13 cellular contexts compared by ENCODE assay signal in the genomic region with DNA sequence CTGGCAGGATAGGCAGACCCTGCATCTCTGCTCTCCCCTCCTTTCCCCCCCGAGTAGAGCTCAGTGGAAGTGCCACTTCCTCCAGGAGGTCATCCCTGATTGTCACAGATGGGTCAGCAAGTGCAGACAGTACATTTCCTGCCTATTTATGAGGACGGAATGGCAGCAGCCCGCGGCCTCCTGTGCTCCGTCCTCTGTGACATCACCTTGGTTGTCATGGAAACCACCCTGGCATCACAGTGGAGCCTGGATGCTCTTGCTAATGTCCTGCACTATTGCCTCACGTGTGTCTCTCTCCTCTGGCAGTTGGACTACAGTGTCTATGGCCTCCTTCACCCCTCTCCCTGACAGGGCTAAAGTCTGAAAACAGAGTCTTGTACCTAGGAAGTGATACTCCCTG.
A peak's percentile ranks its signal among the peaks of the same experiment; 100 is the strongest.
DNase-seq lines count a peak whose midpoint lies in the region; ATAC-seq, FAIRE-seq and TF ChIP-seq lines count a peak whose summit lies in the region.
"Had no signal": no experiment of that assay in that cellular context is flagged by ENCODE, and none has a peak within 500 bp of the region (broad histone marks: within the 10 kb centered on the region; RNA-seq: fewer than 3 reads in every experiment).

No MANE protein-coding gene starts in this region.

- no peaks in the 10 kb centered on the region for H3K27me3 Mint-ChIP-seq in H9 (ENCODE audit: low read depth)
- H3K27me3 Mint-ChIP-seq: T-cell had no signal

- H2BK120ac ChIP-seq in H9 (ENCODE audit: low read depth, low read length, poor library complexity, severe bottlenecking) = no peak overlapping the region

- H3K27me3 ChIP-seq in Karpas-422 (ENCODE audit: low read length) = no peaks in the 10 kb centered on the region
- no peaks in the 10 kb centered on the region for H3K27me3 ChIP-seq in H9 (ENCODE audit: insufficient read depth, low read length)

- H3K9me2 ChIP-seq in Karpas-422 (replicated peaks; ENCODE audit: insufficient read depth, low read length) = no peaks in the 10 kb centered on the region

- H3K79me2 ChIP-seq in Karpas-422 (ENCODE audit: low read length) (no peaks in the 10 kb centered on the region), H9 (ENCODE audit: insufficient read depth, low read length) (no peaks in the 10 kb centered on the region)

- H3K27ac ChIP-seq in Karpas-422 (ENCODE audit: low read length) = no peak overlapping the region
- no peak overlapping the region for H3K27ac ChIP-seq in H9 (ENCODE audit: insufficient read length, low read depth, low read length)
- H3K27ac ChIP-seq: C4-2B, KMS-11 had no signal

- H3K27ac Mint-ChIP-seq in H9 = peak overlapping the region in 1 of 3 experiments; percentile 64; a peak in 2 of 7 replicates
- H3K27ac Mint-ChIP-seq: T-cell had no signal

- H3K9ac ChIP-seq in Karpas-422 (ENCODE audit: low read length) = no peak overlapping the region
- no peak overlapping the region for H3K9ac ChIP-seq in H9 (ENCODE audit: extremely low read depth, insufficient read length, low read length)
- H3K9ac ChIP-seq: KMS-11 had no signal

- no peak overlapping the region for H4K5ac ChIP-seq in H9 (ENCODE audit: insufficient read length, low read depth, low read length)

- H3K18ac ChIP-seq in H9 (ENCODE audit: insufficient read length, low read depth, low read length) = no peak overlapping the region

- H2AK5ac ChIP-seq in H9 (ENCODE audit: insufficient read length, low read length) = no peak overlapping the region

- no peak overlapping the region for H4K8ac ChIP-seq in H9 (replicated peaks; ENCODE audit: insufficient read length, low read depth, low read length)

- H2BK15ac ChIP-seq in H9 (ENCODE audit: low read depth, low read length) = no peak overlapping the region

- H3K9me3 Mint-ChIP-seq in H9 = no peaks in the 10 kb centered on the region
- H3K9me3 Mint-ChIP-seq: T-cell had no signal

- no peak for TF ChIP-seq CTCF in H9 (conservative IDR thresholded peaks at IDR 0.05)

- peak; percentile 88 for DNase-seq in G401 (ENCODE audit: low spot score)
- no peak for DNase-seq in HTR-8/SVneo (ENCODE audit: insufficient read length, low spot score)
- peak; percentile 28 to 31 for DNase-seq in cerebellar nuclear complex (lab: John Stamatoyannopoulos, UW)
- peak; percentile 17 to 56 for DNase-seq in lung microvascular endothelial cell (ENCODE audit: low read depth in 2 of 2)
- no peak for DNase-seq in Karpas-422
- no peak for DNase-seq in H9
- no peak for DNase-seq in kidney tubule cell (ENCODE audit: low spot score)
- DNase-seq: NCI-H1092 treated with DMSO at 0.1 percent for 48 hours, NCI-H2081 treated with DMSO at 0.1 percent for 48 hours, T-cell had no signal

- H3K4me1 Mint-ChIP-seq in H9 = no peaks in the 10 kb centered on the region
- H3K4me1 Mint-ChIP-seq: T-cell had no signal

- no peak overlapping the region for H3K14ac ChIP-seq in H9 (ENCODE audit: insufficient read depth, low read length)

- H3T11ph ChIP-seq in H9 (ENCODE audit: low read length) = no peak overlapping the region

- no peak overlapping the region for H4K91ac ChIP-seq in H9 (ENCODE audit: insufficient read length, low read depth, low read length)

- H3K9me3 ChIP-seq in Karpas-422 (ENCODE audit: low read length) (no peaks in the 10 kb centered on the region), H9 (ENCODE audit: control insufficient read depth, low read depth, low read length) (no peaks in the 10 kb centered on the region)

- no peaks in the 10 kb centered on the region for H3K36me3 Mint-ChIP-seq in H9 (ENCODE audit: insufficient read depth in 1 of 3, low read depth in 3 of 3)
- H3K36me3 Mint-ChIP-seq: T-cell had no signal

- H3K23ac ChIP-seq in H9 (ENCODE audit: insufficient read length, low read depth, low read length) = no peak overlapping the region

- FAIRE-seq in HTR-8/SVneo (lab: Jason Lieb, UNC) = peak; percentile 9

- H4K20me1 ChIP-seq in Karpas-422 (ENCODE audit: insufficient read depth, low read depth, low read length) (no peaks in the 10 kb centered on the region), H9 (ENCODE audit: control insufficient read depth, insufficient read depth, insufficient read length) (no peaks in the 10 kb centered on the region)

- in situ Hi-C loops in G401 (cut with HindIII; ENCODE audit: low sequenced_read_pairs) = no loop called here

- no peak overlapping the region for H2BK20ac ChIP-seq in H9 (ENCODE audit: low read depth, low read length, poor library complexity, severe bottlenecking)

- no peaks in the 10 kb centered on the region for H3K79me1 ChIP-seq in H9 (ENCODE audit: insufficient read depth, low read depth, low read length, poor library complexity, severe bottlenecking)

- H3K4me3 ChIP-seq in Karpas-422 (ENCODE audit: low read length) = no peak overlapping the region

- no peaks in the 10 kb centered on the region for H3K36me3 ChIP-seq in Karpas-422 (ENCODE audit: insufficient read depth, low read length)

- H2BK5ac ChIP-seq in H9 (ENCODE audit: insufficient read length, low read length) = no peak overlapping the region

- no peaks in the 10 kb centered on the region for H3K4me1 ChIP-seq in Karpas-422 (ENCODE audit: low read length)
- no peaks in the 10 kb centered on the region for H3K4me1 ChIP-seq in H9 (ENCODE audit: insufficient read depth, low read length)

- no peak overlapping the region for H3K4ac ChIP-seq in H9 (ENCODE audit: low read depth, low read length)

- H3K4me2 ChIP-seq in Karpas-422 (ENCODE audit: low read depth, low read length, poor library complexity, severe bottlenecking) (no peak overlapping the region), H9 (ENCODE audit: insufficient read depth, insufficient read length, low read length) (no peak overlapping the region)
- H3K4me2 ChIP-seq: KMS-11 had no signal

- no peak overlapping the region for H3K56ac ChIP-seq in H9 (ENCODE audit: insufficient read length, low read depth, low read length)

- H3K4me3 Mint-ChIP-seq in H9 = no peak overlapping the region
- H3K4me3 Mint-ChIP-seq: T-cell had no signal

- H2BK12ac ChIP-seq in H9 (ENCODE audit: insufficient read length, low read depth, low read length) = no peak overlapping the region

- no CpG with 5 or more reads among the region's 6 CpGs for WGBS in H9 (ENCODE audit: extremely low coverage, insufficient read length, low lambda C conversion rate)

- no peak overlapping the region for H2AFZ ChIP-seq in Karpas-422 (ENCODE audit: low read length)
- H2AFZ ChIP-seq in H9 (ENCODE audit: low read length) = no peak overlapping the region

- no peak for ATAC-seq in GM21717 (IDR thresholded peaks at IDR 0.05; ENCODE audit: unreplicated experiment)
- ATAC-seq: T-cell had no signal

- H3K23me2 ChIP-seq in H9 (ENCODE audit: insufficient read length, low read depth, low read length, poor library complexity, severe bottlenecking) = no peaks in the 10 kb centered on the region

Comparison
In these comparisons a context has a peak if more than half of its experiments do, and no peak if none do; other contexts are left out.
1. DNase-seq: peak in G401 (single experiment), cerebellar nuclear complex (2 of 2) and lung microvascular endothelial cell (2 of 2); none in HTR-8/SVneo (single experiment), Karpas-422 (single experiment), H9 (single experiment) and kidney tubule cell (single experiment).